8 cellular contexts compared by ENCODE assay signal in genomic region chr10:110870823-110871235, GRCh38. TPM values are rescaled to one million over a fixed set of nuclear protein-coding genes. Genes with fewer than 3 reads are reported as not detected.
DNase-seq lines count a peak whose midpoint lies in the region; ATAC-seq and TF ChIP-seq lines count a peak whose summit lies in the region.

No MANE protein-coding gene starts in this region.

- TF ChIP-seq POLR2A in ovary (IDR thresholded peaks at IDR 0.05) = no peak

- no peak for DNase-seq in PC-9
- DNase-seq in endothelial cell (ENCODE audit: low spot score) = no peak
- DNase-seq in ovary = peak; percentile 46 to 64 (median 52)
- DNase-seq in SKM-1 (lab: John Stamatoyannopoulos, UW; ENCODE audit: unreplicated experiment) = no peak

- WGBS in ovary, 3 donors = 64 to 74% (median 70%) methylated on average over 10 of the region's 10 CpGs

- H3K4me3 Mint-ChIP-seq in endothelial cell (ENCODE audit: unreplicated experiment) = peak overlapping the region; percentile 94

- peaks cover 22% of the 10 kb centered on the region for H3K27me3 Mint-ChIP-seq in endothelial cell (ENCODE audit: unreplicated experiment)

- H3K9me3 ChIP-seq in DOHH2 (ENCODE audit: control insufficient read depth, insufficient read depth, low read length) (no peaks in the 10 kb centered on the region), PC-9 (ENCODE audit: insufficient read depth, low read depth) (no peaks in the 10 kb centered on the region), ovary (no peaks in the 10 kb centered on the region)

- TF ChIP-seq EP300 in ovary (IDR thresholded peaks at IDR 0.05) = peak; percentile 22

- intact Hi-C loops in PC-9 (cut with micrococcal nuclease; ENCODE audit: unreplicated experiment) (loop anchor here (5.0 kb wide), 2 partner anchors 54 to 119 kb away; no protein-coding TSS in a partner anchor), ovary (cut with DNase I) (loop anchor here in 2 of 4 donors (5.0 kb wide), 2 partner anchors 34 to 49 kb away; no protein-coding TSS in a partner anchor)

- no peaks in the 10 kb centered on the region for H3K9me3 Mint-ChIP-seq in endothelial cell (ENCODE audit: unreplicated experiment)

- ATAC-seq in GM21528 (IDR thresholded peaks at IDR 0.05; ENCODE audit: low FRiP score, unreplicated experiment) (no peak), GM21390 (IDR thresholded peaks at IDR 0.05; ENCODE audit: unreplicated experiment) (no peak), HG03108 (IDR thresholded peaks at IDR 0.05; ENCODE audit: unreplicated experiment) (no peak)

- CTCF ChIA-PET in PC-9 (lab: Charles Lee) = no interaction called here

- H2AFZ ChIP-seq in PC-9 = peak overlapping the region; percentile 89; the same call in 1 of the 2 replicates

- peak overlapping the region; percentile 85 for H3K4me2 ChIP-seq in DOHH2 (ENCODE audit: low read length)
- peak overlapping the region; percentile 92 for H3K4me2 ChIP-seq in PC-9

- H3K79me2 ChIP-seq in DOHH2 (ENCODE audit: control insufficient read depth, low read length) (peaks cover 49% of the 10 kb centered on the region), PC-9 (ENCODE audit: low read depth) (peaks cover 21% of the 10 kb centered on the region)

- H3K9me2 ChIP-seq in DOHH2 (replicated peaks; ENCODE audit: control insufficient read depth, low read length) (no peaks in the 10 kb centered on the region), PC-9 (ENCODE audit: insufficient read depth) (no peaks in the 10 kb centered on the region)

- BruUV-seq in PC-9 (replicated peaks; lab: Mats Ljungman, UMichigan) = no TSS peak

- POLR2A ChIA-PET in PC-9 (lab: Charles Lee; ENCODE audit: unreplicated experiment) = no interaction called here

- H3F3A ChIP-seq in DOHH2 (ENCODE audit: control insufficient read depth, insufficient read depth) (peaks cover 17% of the 10 kb centered on the region), PC-9 (ENCODE audit: insufficient read depth, low read depth) (peaks cover 3% of the 10 kb centered on the region; the same call in 1 of the 2 replicates)

- peak overlapping the region; percentile 81 for H3K27ac Mint-ChIP-seq in endothelial cell (ENCODE audit: unreplicated experiment)

- peak overlapping the region; percentile 89 for H3K4me3 ChIP-seq in DOHH2 (ENCODE audit: low read length)
- peak overlapping the region; percentile 80; the same call in 1 of the 2 replicates for H3K4me3 ChIP-seq in PC-9
- H3K4me3 ChIP-seq in ovary = peak overlapping the region; percentile 95

- no peak for TF ChIP-seq CTCF in DOHH2 (IDR thresholded peaks at IDR 0.05; ENCODE audit: low read depth, low read length, poor library complexity, severe bottlenecking)
- no peak for TF ChIP-seq CTCF in PC-9 (conservative IDR thresholded peaks at IDR 0.05)
- TF ChIP-seq CTCF in endothelial cell (IDR thresholded peaks at IDR 0.05; ENCODE audit: unreplicated experiment) = no peak
- no peak for TF ChIP-seq CTCF in ovary (IDR thresholded peaks at IDR 0.05)

- H3K4me1 Mint-ChIP-seq in endothelial cell (ENCODE audit: unreplicated experiment) = peaks cover 44% of the 10 kb centered on the region

- H3K27ac ChIP-seq in DOHH2 (ENCODE audit: low read depth, low read length) = peak overlapping the region; percentile 77
- H3K27ac ChIP-seq in PC-9 = no peak overlapping the region
- H3K27ac ChIP-seq in ovary = peak overlapping the region; percentile 65 to 99

- H3K27me3 ChIP-seq in DOHH2 (ENCODE audit: control insufficient read depth, low read length) = no peaks in the 10 kb centered on the region
- H3K27me3 ChIP-seq in PC-9 (ENCODE audit: insufficient read depth, low read depth) = no peaks in the 10 kb centered on the region
- no peaks in the 10 kb centered on the region for H3K27me3 ChIP-seq in ovary

- H3K36me3 ChIP-seq in DOHH2 (ENCODE audit: control insufficient read depth, low read length) (peaks cover 22% of the 10 kb centered on the region), PC-9 (ENCODE audit: low read depth) (no peaks in the 10 kb centered on the region), ovary (no peaks in the 10 kb centered on the region)

- peaks cover 16% of the 10 kb centered on the region for H3K36me3 Mint-ChIP-seq in endothelial cell (ENCODE audit: low read depth, unreplicated experiment)

- H3K4me1 ChIP-seq in DOHH2 (ENCODE audit: control insufficient read depth, low read length) = peaks cover 75% of the 10 kb centered on the region
- peaks cover 19% of the 10 kb centered on the region for H3K4me1 ChIP-seq in PC-9 (replicated peaks; ENCODE audit: insufficient read depth)
- H3K4me1 ChIP-seq in ovary (ENCODE audit: insufficient read depth) = peaks cover 7% of the 10 kb centered on the region

- H4K20me1 ChIP-seq in DOHH2 (ENCODE audit: control insufficient read depth, insufficient read depth, low read depth, low read length) (no peaks in the 10 kb centered on the region), PC-9 (ENCODE audit: insufficient read depth) (no peaks in the 10 kb centered on the region)

RNA-seq across cellular contexts. Expression of gene PDCD4, which starts 0.9 kb away (rescaled TPM):
- total RNA-seq in PC-9 (2021) (92.4 and 96.4 TPM in 2 replicates), endothelial cell (ENCODE audit: unreplicated experiment) (50.4 TPM), ovary (100 to 1,000 TPM; 103 to 399 (median 185) TPM)
- polyA plus RNA-seq in ovary = 100 to 1,000 TPM; 136 to 209 TPM

RNA-seq across cellular contexts. Expression of gene BBIP1, which starts 48.2 kb away (rescaled TPM):
- 8.5 and 14.9 TPM in 2 replicates for total RNA-seq in PC-9 (2021)
- total RNA-seq in endothelial cell (ENCODE audit: unreplicated experiment) = 23.6 TPM
- total RNA-seq in ovary = 10 to 100 TPM; 23.0 to 40.5 (median 30.5) TPM
- polyA plus RNA-seq in ovary = 10 to 100 TPM; 22.0 to 30.5 TPM

RNA-seq across cellular contexts. Expression of gene SHOC2, which starts 48.6 kb away (rescaled TPM):
- total RNA-seq in PC-9 (2021) (14.2 and 20.2 TPM in 2 replicates), endothelial cell (ENCODE audit: unreplicated experiment) (48.9 TPM), ovary (10 to 100 TPM; 34.1 to 91.2 (median 67.7) TPM)
- 10 to 100 TPM; 19.4 to 33.8 TPM for polyA plus RNA-seq in ovary

Comparison
In these comparisons a context has a peak if more than half of its experiments do, and no peak if none do; other contexts are left out.
1. DNase-seq: peak in ovary (5 of 5); none in PC-9 (0 of 2), endothelial cell (single experiment) and SKM-1 (single experiment).
2. Peak in every context shown above with its lines, with median percentiles within 50 percentile points of each other: H3K4me3 ChIP-seq.